In genomic region chr18:62586148-62586774, GRCh38 we compare ENCODE assay signal across 8 cellular contexts.
DNase-seq lines count a peak whose midpoint lies in the region; ATAC-seq, FAIRE-seq and TF ChIP-seq lines count a peak whose summit lies in the region.

No MANE protein-coding gene starts in this region.

- H3K4me1 ChIP-seq in BE2C, result 0 out of 2 replicates have a peak, but pooled peaks cover 2% of the 10 kb centered on the region
- peaks cover 11% of the 10 kb centered on the region for H3K4me1 ChIP-seq in endothelial cell of umbilical vein (ENCODE audit: control insufficient read depth, extremely low read depth, insufficient read depth, low read length)

- H3K36me3 ChIP-seq in BE2C, result no peaks in the 10 kb centered on the region
- H3K36me3 ChIP-seq in endothelial cell of umbilical vein (ENCODE audit: control insufficient read depth in 2 of 2, extremely low read depth in 1 of 2, insufficient read depth in 2 of 2, low read length in 2 of 2), result no peaks in the 10 kb centered on the region

- H3K27ac ChIP-seq in endothelial cell of umbilical vein (ENCODE audit: insufficient read depth, low read depth, low read length), result no peak overlapping the region

- H3K27me3 ChIP-seq in BE2C (no peaks in the 10 kb centered on the region), endothelial cell of umbilical vein (ENCODE audit: control insufficient read depth in 2 of 2, insufficient read depth in 2 of 2, low read length in 2 of 2) (no peaks in the 10 kb centered on the region)

- H3K9me3 ChIP-seq in BE2C (no peaks in the 10 kb centered on the region), endothelial cell of umbilical vein (replicated peaks; ENCODE audit: control insufficient read depth, insufficient read depth, low read length) (no peaks in the 10 kb centered on the region)

- peak; percentile 62 for DNase-seq in BE2C
- peak; percentile 49 to 58 for DNase-seq in NOMO-1 (lab: John Stamatoyannopoulos, UW; ENCODE audit: unreplicated experiment in 2 of 2)
- DNase-seq in activated CD8-positive, alpha-beta memory T cell treated with anti-CD3 and anti-CD28 coated beads, Interleukin-2, amount 50 U/mL, for 4 hours, result peak; percentile 59
- peak; percentile 65 for DNase-seq in endothelial cell of umbilical vein (ENCODE audit: low read depth, low spot score)
- peak; percentile 70 for DNase-seq in myocyte (ENCODE audit: low read depth)
- peak; percentile 79 to 95 for DNase-seq in stimulated activated effector memory CD8-positive, alpha-beta T cell treated with anti-CD3 and anti-CD28 coated beads, Interleukin-12 subunit alpha, Interleukin-12 subunit beta, amount 100 ng/mL, for 72 hours (ENCODE audit: low spot score in 2 of 2)

- H3K9me3 Mint-ChIP-seq in stimulated activated effector memory CD8-positive, alpha-beta T cell treated with anti-CD3 and anti-CD28 coated beads, Interleukin-12 subunit alpha, Interleukin-12 subunit beta, amount 100 ng/mL, for 72 hours, result no peaks in the 10 kb centered on the region

- H3K36me3 Mint-ChIP-seq in stimulated activated effector memory CD8-positive, alpha-beta T cell treated with anti-CD3 and anti-CD28 coated beads, Interleukin-12 subunit alpha, Interleukin-12 subunit beta, amount 100 ng/mL, for 72 hours, result peaks cover 31% of the 10 kb centered on the region

- H4K20me1 ChIP-seq in endothelial cell of umbilical vein (replicated peaks; ENCODE audit: control insufficient read depth, extremely low read depth, insufficient read depth, low read length), result no peaks in the 10 kb centered on the region

- H3K4me3 ChIP-seq in BE2C (ENCODE audit: low read depth, low read length), result no peak overlapping the region
- H3K4me3 ChIP-seq in endothelial cell of umbilical vein (replicated peaks in 1 of 3; ENCODE audit: insufficient read depth in 1 of 3, low read depth in 1 of 3, low read length in 3 of 3), result no peak overlapping the region

- no peak overlapping the region for H2AFZ ChIP-seq in endothelial cell of umbilical vein (ENCODE audit: low read depth, low read length)

- intact Hi-C loops in endothelial cell of umbilical vein (cut with micrococcal nuclease), result loop anchor here (1.0 kb wide), 3 partner anchors 129 to 396 kb away; partner anchors contain the start of gene PHLPP1

- FAIRE-seq in endothelial cell of umbilical vein (lab: Jason Lieb, UNC), result peak; percentile 83

- peak; percentile 67 for ATAC-seq in GM18909 (IDR thresholded peaks at IDR 0.05; ENCODE audit: poor library complexity, unreplicated experiment)
- ATAC-seq in HG03342 (IDR thresholded peaks at IDR 0.05; ENCODE audit: unreplicated experiment), result peak; percentile 62
- ATAC-seq in stimulated activated effector memory CD8-positive, alpha-beta T cell treated with anti-CD3 and anti-CD28 coated beads, Interleukin-12 subunit alpha, Interleukin-12 subunit beta, amount 100 ng/mL, for 72 hours, result peak; percentile 83

- CTCF ChIA-PET in endothelial cell of umbilical vein (lab: Charles Lee), result interaction anchor here (0.7 to 4.2 kb wide), 29 partner anchors 16 to 854 kb away, joined by 3 to 95 read pairs (median 4); partner anchors contain the start of genes PHLPP1, PIGN and RELCH

- no peaks in the 10 kb centered on the region for H3K9me1 ChIP-seq in endothelial cell of umbilical vein (replicated peaks; ENCODE audit: control insufficient read depth, extremely low read depth, insufficient read depth, low read length)

- H3K27ac Mint-ChIP-seq in stimulated activated effector memory CD8-positive, alpha-beta T cell treated with anti-CD3 and anti-CD28 coated beads, Interleukin-12 subunit alpha, Interleukin-12 subunit beta, amount 100 ng/mL, for 72 hours, result peak overlapping the region; percentile 67

- dilution Hi-C loops in endothelial cell of umbilical vein (cut with MboI; ENCODE audit: extremely low pct_ligation_motif_present, low sequenced_read_pairs), result no loop called here

- no peak overlapping the region for H3K9ac ChIP-seq in endothelial cell of umbilical vein (replicated peaks; ENCODE audit: extremely low read depth, insufficient read depth, low read length)

- H3K4me1 Mint-ChIP-seq in stimulated activated effector memory CD8-positive, alpha-beta T cell treated with anti-CD3 and anti-CD28 coated beads, Interleukin-12 subunit alpha, Interleukin-12 subunit beta, amount 100 ng/mL, for 72 hours, result peaks cover 42% of the 10 kb centered on the region

- TF ChIP-seq POLR2A in endothelial cell of umbilical vein (IDR thresholded peaks at IDR 0.05; ENCODE audit: low read depth, low read length), result no peak

- peak; percentile 78 for TF ChIP-seq CTCF in BE2C (IDR thresholded peaks at IDR 0.05; ENCODE audit: low read depth, low read length)
- TF ChIP-seq CTCF in endothelial cell of umbilical vein (IDR thresholded peaks at IDR 0.05; ENCODE audit: extremely low read depth in 1 of 2, insufficient read depth in 1 of 2, low read depth in 1 of 2, low read length in 2 of 2), result peak; percentile 89 to 93

- BruUV-seq in endothelial cell of umbilical vein (replicated peaks; lab: Mats Ljungman, UMichigan), result no TSS peak

- POLR2A ChIA-PET in endothelial cell of umbilical vein (lab: Charles Lee), result no interaction called here

- no peak overlapping the region for H3K4me2 ChIP-seq in endothelial cell of umbilical vein (ENCODE audit: insufficient read depth, low read length)

- no peaks in the 10 kb centered on the region for H3K79me2 ChIP-seq in endothelial cell of umbilical vein (ENCODE audit: control insufficient read depth, insufficient read depth, low read length)

- H3K4me3 Mint-ChIP-seq in stimulated activated effector memory CD8-positive, alpha-beta T cell treated with anti-CD3 and anti-CD28 coated beads, Interleukin-12 subunit alpha, Interleukin-12 subunit beta, amount 100 ng/mL, for 72 hours, result peak overlapping the region; percentile 48

TF ChIP-seq in endothelial cell of umbilical vein, 7 proteins besides CTCF, POLR2A, EP300 and RAD21:
- TF ChIP-seq EZH2 (IDR thresholded peaks at IDR 0.05; ENCODE audit: borderline replicate concordance, low read depth, low read length, severe bottlenecking) (no peak), MYC (IDR thresholded peaks at IDR 0.05; ENCODE audit: low read depth, low read length) (no peak), MAX (IDR thresholded peaks at IDR 0.05; ENCODE audit: insufficient read depth, insufficient read length) (no peak), JUN (IDR thresholded peaks at IDR 0.05; ENCODE audit: borderline replicate concordance, insufficient read depth, insufficient read length, low read depth) (no peak), POLR2AphosphoS5 (IDR thresholded peaks at IDR 0.05; ENCODE audit: insufficient read depth, low read depth, low read length) (no peak), FOS (IDR thresholded peaks at IDR 0.05; ENCODE audit: borderline replicate concordance, insufficient read depth, low read length) (no peak), GATA2 (IDR thresholded peaks at IDR 0.05; ENCODE audit: insufficient read depth, insufficient read length, low read depth, low read length) (no peak)
